27 cellular contexts compared by ENCODE assay signal in genomic region chr22:36640106-36640672, GRCh38.
"Had no signal": no experiment of that assay in that cellular context is flagged by ENCODE, and none has a peak within 500 bp of the region (broad histone marks: within the 10 kb centered on the region; RNA-seq: fewer than 3 reads in every experiment).

No MANE protein-coding gene starts in this region.

- DNase-seq: activated CD4-positive, alpha-beta T cell treated with anti-CD3 and anti-CD28 coated beads for 48 hours; activated CD4-positive, alpha-beta T cell treated with anti-CD3 and anti-CD28 coated beads, Interleukin-2, amount 50 U/mL, for 4 hours; activated CD4-positive, CD25-positive, alpha-beta regulatory T cell treated with anti-CD3 and anti-CD28 coated beads, Interleukin-2, amount 50 U/mL, for 72 hours; activated CD8-positive, alpha-beta T cell treated with anti-CD3 and anti-CD28 coated beads, Interleukin-2, amount 10 ng/mL, durations not matched to agents 7 days and 5 days; activated effector memory CD4-positive, alpha-beta T cell treated with Interleukin-2 at 50 U/mL for 16 hours; activated naive CD4-positive, alpha-beta T cell; activated T-cell treated with anti-CD3 and anti-CD28 coated beads, Interleukin-2, amount 50 U/mL, for 24 hours; body of pancreas; cortex of kidney; NCI-H1105; NCI-H1436 treated with DMSO at 0.1 percent for 48 hours; NCI-H187; NCI-H2107; NCI-H2171 treated with DMSO at 0.1 percent for 48 hours; NCI-H226; NCI-H510A; NCI-H526 treated with DMSO at 0.1 percent for 48 hours; NK-92 treated with Interleukin-12 subunit alpha and Interleukin-12 subunit beta, amount 100 ng/mL, for 24 hours; OCI-M1; RPMI8226; SW 1271 had no signal

- H3K4me3 ChIP-seq: ascending aorta, body of pancreas, SJSA1 had no signal

- H3K4me1 ChIP-seq: ascending aorta, body of pancreas, SJSA1 had no signal

- ATAC-seq: activated CD8-positive, alpha-beta T cell treated with anti-CD3 and anti-CD28 coated beads, Interleukin-2, amount 10 ng/mL, durations not matched to agents 7 days and 5 days; body of pancreas; Right ventricle myocardium inferior; SK-N-SH treated with all-trans-retinoic acid at 6 μM for 48 hours; WTC11 had no signal

- H3K27ac ChIP-seq: ascending aorta, body of pancreas, KMS-11, SJSA1 had no signal

- H3K9me3 ChIP-seq: ascending aorta, body of pancreas, SJSA1 had no signal

- H3K27me3 ChIP-seq: ascending aorta, body of pancreas had no signal

- H3K36me3 ChIP-seq: ascending aorta, SJSA1 had no signal
